24 cellular contexts compared by ENCODE assay signal in genomic region chr4:140993350-140993749, GRCh38.
DNase-seq lines count a peak whose midpoint lies in the region; ATAC-seq and TF ChIP-seq lines count a peak whose summit lies in the region.
"Had no signal": no experiment of that assay in that cellular context is flagged by ENCODE, and none has a peak within 500 bp of the region (broad histone marks: within the 10 kb centered on the region; RNA-seq: fewer than 3 reads in every experiment).

No MANE protein-coding gene starts in this region.

- TF ChIP-seq CTCF in HCT116 (IDR thresholded peaks at IDR 0.05 in 2 of 3, conservative IDR thresholded peaks at IDR 0.05 in 1 of 3; ENCODE audit: borderline replicate concordance in 1 of 3, insufficient read depth in 1 of 3, low read depth in 2 of 3, low read length in 2 of 3), result no peak
- 0 out of 2 replicates have a peak, but pooled peaks have one; percentile 6 for TF ChIP-seq CTCF in WERI-Rb-1 (IDR thresholded peaks at IDR 0.05; ENCODE audit: low read depth, low read length)
- no peak for TF ChIP-seq CTCF in Peyer's patch (IDR thresholded peaks at IDR 0.05)

- no peak for TF ChIP-seq POLR2A in HCT116 (IDR thresholded peaks at IDR 0.05; ENCODE audit: borderline replicate concordance, extremely low read depth, insufficient read depth, insufficient read length)
- TF ChIP-seq POLR2A in Peyer's patch (IDR thresholded peaks at IDR 0.05), result no peak

- H3K4me3 ChIP-seq in HCT116 (replicated peaks in 1 of 2; ENCODE audit: low read depth in 1 of 2, low read length in 2 of 2), result no peak overlapping the region
- no peak overlapping the region for H3K4me3 ChIP-seq in WERI-Rb-1 (ENCODE audit: low read depth, low read length)
- no peak overlapping the region for H3K4me3 ChIP-seq in subcutaneous abdominal adipose tissue (ENCODE audit: low read depth in 1 of 5, low read length in 5 of 5)
- H3K4me3 ChIP-seq in Peyer's patch, result no peak overlapping the region
- H3K4me3 ChIP-seq: BLaER1, body of pancreas, left lung, PC-9, prostate gland, vagina had no signal

- H3K9me3 ChIP-seq in HCT116 (ENCODE audit: control insufficient read depth in 1 of 2, insufficient read depth in 1 of 2, low read depth in 1 of 2, low read length in 2 of 2) (no peaks in the 10 kb centered on the region), WERI-Rb-1 (ENCODE audit: severe bottlenecking) (peaks cover 2% of the 10 kb centered on the region), subcutaneous abdominal adipose tissue (ENCODE audit: control insufficient read depth in 5 of 5, low read length in 5 of 5) (no peaks in the 10 kb centered on the region), Peyer's patch (no peaks in the 10 kb centered on the region)
- H3K9me3 ChIP-seq: BLaER1, body of pancreas, left lung, prostate gland, vagina had no signal

- TF ChIP-seq RAD21 in HCT116 (IDR thresholded peaks at IDR 0.05; ENCODE audit: low read depth), result no peak

- DNase-seq in HCT116 (ENCODE audit: low read depth, low spot score) (no peak), WERI-Rb-1 (no peak), hepatic stellate cell (ENCODE audit: low spot score) (peak; percentile 5), D341Med (ENCODE audit: low spot score) (no peak), middle frontal gyrus (ENCODE audit: extremely low spot score, low spot score) (no peak), Peyer's patch (no peak)
- DNase-seq: activated CD4-positive, alpha-beta memory T cell treated with anti-CD3 and anti-CD28 coated beads for 36 hours; activated CD4-positive, alpha-beta T cell treated with anti-CD3 and anti-CD28 coated beads for 1 hour; activated CD8-positive, alpha-beta memory T cell treated with anti-CD3 and anti-CD28 coated beads, Interleukin-2, amount 50 U/mL, for 48 hours; activated naive CD4-positive, alpha-beta T cell treated with Interleukin-2 at 50 U/mL for 16 hours; body of pancreas; left lung; MM.1S; naive thymus-derived CD8-positive, alpha-beta T cell; NCI-H2029; NCI-H69; PC-9; SIG-M5 had no signal

- H3K4me1 ChIP-seq in HCT116 (ENCODE audit: control insufficient read depth in 1 of 2, insufficient read depth in 2 of 2, low read length in 2 of 2) (no peaks in the 10 kb centered on the region), subcutaneous abdominal adipose tissue (ENCODE audit: control insufficient read depth in 5 of 5, insufficient read depth in 5 of 5, low read length in 5 of 5) (peaks cover 0 to 27% (median 16%) of the 10 kb centered on the region in 5 donors), Peyer's patch (no peaks in the 10 kb centered on the region)
- H3K4me1 ChIP-seq: BLaER1, left lung, prostate gland, vagina had no signal

- no peak overlapping the region for H3K4me2 ChIP-seq in HCT116 (ENCODE audit: low read length)
- H3K4me2 ChIP-seq: BLaER1, KMS-11, PC-9 had no signal

- H3K36me3 ChIP-seq in HCT116 (ENCODE audit: control insufficient read depth in 1 of 2, insufficient read depth in 2 of 2, low read length in 2 of 2), result no peaks in the 10 kb centered on the region
- H3K36me3 ChIP-seq in WERI-Rb-1, result no peaks in the 10 kb centered on the region
- H3K36me3 ChIP-seq in subcutaneous abdominal adipose tissue (ENCODE audit: control insufficient read depth in 5 of 5, insufficient read depth in 5 of 5, low read length in 5 of 5), result peaks cover 0 to 3% (median 0%) of the 10 kb centered on the region in 5 donors
- H3K36me3 ChIP-seq in Peyer's patch, result no peaks in the 10 kb centered on the region
- H3K36me3 ChIP-seq: BLaER1, left lung, prostate gland, vagina had no signal

- CTCF ChIA-PET in HCT116 (lab: Charles Lee), result no interaction called here

- RAD21 ChIA-PET in HCT116 (lab: Charles Lee; ENCODE audit: low non-redundant PET in 1 of 2, low total read pairs in 2 of 2, uncharacterized antibody in 2 of 2, unreplicated experiment in 2 of 2), result no interaction called here

- H2AFZ ChIP-seq in HCT116 (ENCODE audit: low read depth, low read length, poor library complexity, severe bottlenecking), result no peak overlapping the region
- H2AFZ ChIP-seq: PC-9 had no signal

- no peaks in the 10 kb centered on the region for H3K9me2 ChIP-seq in HCT116 (ENCODE audit: insufficient read depth)

- no TSS peak for BruUV-seq in HCT116 (replicated peaks; lab: Mats Ljungman, UMichigan)

- no peak overlapping the region for H3K9ac ChIP-seq in HCT116 (ENCODE audit: low read length)
- H3K9ac ChIP-seq in subcutaneous abdominal adipose tissue (ENCODE audit: low read length in 5 of 5), result no peak overlapping the region
- H3K9ac ChIP-seq: BLaER1, KMS-11 had no signal

- 0 out of 2 replicates have a peak, but pooled peaks have one; percentile 44 for ATAC-seq in HCT116
- ATAC-seq: body of pancreas; left lung; naive thymus-derived CD8-positive, alpha-beta T cell had no signal

- no peaks in the 10 kb centered on the region for H4K20me1 ChIP-seq in HCT116 (ENCODE audit: insufficient read depth)
- H4K20me1 ChIP-seq: BLaER1 had no signal

- POLR2A ChIA-PET in HCT116 (lab: Charles Lee), result no interaction called here

- intact Hi-C loops in HCT116 (cut with micrococcal nuclease), result no loop called here

- H3K27me3 ChIP-seq in HCT116 (ENCODE audit: insufficient read depth, low read length) (no peaks in the 10 kb centered on the region), WERI-Rb-1 (ENCODE audit: insufficient read depth, low read depth, severe bottlenecking) (no peaks in the 10 kb centered on the region), subcutaneous abdominal adipose tissue (ENCODE audit: control insufficient read depth in 5 of 5, insufficient read depth in 4 of 5, low read length in 5 of 5) (no peaks in the 10 kb centered on the region), Peyer's patch (no peaks in the 10 kb centered on the region)
- H3K27me3 ChIP-seq: BLaER1, body of pancreas, left lung, vagina had no signal

- H3K27ac ChIP-seq in HCT116 (ENCODE audit: low read depth, low read length), result no peak overlapping the region
- H3K27ac ChIP-seq in WERI-Rb-1, result no peak overlapping the region
- peak overlapping the region; percentile 52 for H3K27ac ChIP-seq in subcutaneous abdominal adipose tissue (ENCODE audit: low read depth, low read length)
- no peak overlapping the region for H3K27ac ChIP-seq in Peyer's patch
- H3K27ac ChIP-seq: BLaER1, HL-60, KMS-11, left lung, PC-9, prostate gland, vagina had no signal

- no peaks in the 10 kb centered on the region for H3K79me2 ChIP-seq in HCT116 (ENCODE audit: insufficient read depth, low read length)

TF ChIP-seq in HCT116, 20 proteins besides CTCF, POLR2A, EP300 and RAD21:
- no peak for TF ChIP-seq ATF3 (IDR thresholded peaks at IDR 0.05)
- TF ChIP-seq POLR2AphosphoS5 (IDR thresholded peaks at IDR 0.05; ENCODE audit: low read depth, low read length), result no peak
- no peak for TF ChIP-seq MAX (IDR thresholded peaks at IDR 0.05)
- TF ChIP-seq YY1 (IDR thresholded peaks at IDR 0.05; ENCODE audit: extremely low read depth, insufficient replicate concordance, low read depth, low read length), result no peak
- no peak for TF ChIP-seq ELF1 (IDR thresholded peaks at IDR 0.05; ENCODE audit: borderline replicate concordance, low read depth)
- no peak for TF ChIP-seq SP1 (IDR thresholded peaks at IDR 0.05; ENCODE audit: low read depth)
- TF ChIP-seq EZH2phosphoT487 (IDR thresholded peaks at IDR 0.05; ENCODE audit: borderline replicate concordance), result no peak
